Comparison of ENCODE assay signal across 1 cellular context in the genomic region with DNA sequence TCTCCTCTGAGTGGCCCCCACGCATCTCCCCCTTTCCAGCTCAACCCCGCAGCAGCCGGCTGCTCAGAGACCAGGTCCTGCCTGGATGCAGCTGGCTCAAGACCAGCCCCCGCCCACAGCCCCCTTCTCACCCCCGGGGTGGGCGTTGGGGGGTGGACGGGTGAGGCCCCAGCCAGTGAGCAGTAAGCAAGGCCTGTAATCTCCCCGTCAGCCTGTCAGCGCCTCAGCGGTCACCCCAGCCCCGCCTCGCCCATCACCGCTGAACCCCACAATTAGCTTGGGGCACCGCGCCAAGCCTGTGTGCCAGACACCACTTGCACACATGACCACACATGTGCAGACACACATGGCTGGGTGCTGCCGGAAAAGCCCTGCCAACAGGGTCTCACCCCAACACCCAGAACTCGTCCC.
TF ChIP-seq lines count a peak whose summit lies in the region.

No MANE protein-coding gene starts in this region.

TF ChIP-seq in GM12878, 131 proteins besides CTCF, POLR2A, EP300 and RAD21 (continued from another document):
- TF ChIP-seq, protein P1, sequence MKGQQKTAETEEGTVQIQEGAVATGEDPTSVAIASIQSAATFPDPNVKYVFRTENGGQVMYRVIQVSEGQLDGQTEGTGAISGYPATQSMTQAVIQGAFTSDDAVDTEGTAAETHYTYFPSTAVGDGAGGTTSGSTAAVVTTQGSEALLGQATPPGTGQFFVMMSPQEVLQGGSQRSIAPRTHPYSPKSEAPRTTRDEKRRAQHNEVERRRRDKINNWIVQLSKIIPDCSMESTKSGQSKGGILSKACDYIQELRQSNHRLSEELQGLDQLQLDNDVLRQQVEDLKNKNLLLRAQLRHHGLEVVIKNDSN (IDR thresholded peaks at IDR 0.05; ENCODE audit: borderline replicate concordance, extremely low read length, insufficient read depth, low read depth, low read length), result no peak
- TF ChIP-seq, protein P2, sequence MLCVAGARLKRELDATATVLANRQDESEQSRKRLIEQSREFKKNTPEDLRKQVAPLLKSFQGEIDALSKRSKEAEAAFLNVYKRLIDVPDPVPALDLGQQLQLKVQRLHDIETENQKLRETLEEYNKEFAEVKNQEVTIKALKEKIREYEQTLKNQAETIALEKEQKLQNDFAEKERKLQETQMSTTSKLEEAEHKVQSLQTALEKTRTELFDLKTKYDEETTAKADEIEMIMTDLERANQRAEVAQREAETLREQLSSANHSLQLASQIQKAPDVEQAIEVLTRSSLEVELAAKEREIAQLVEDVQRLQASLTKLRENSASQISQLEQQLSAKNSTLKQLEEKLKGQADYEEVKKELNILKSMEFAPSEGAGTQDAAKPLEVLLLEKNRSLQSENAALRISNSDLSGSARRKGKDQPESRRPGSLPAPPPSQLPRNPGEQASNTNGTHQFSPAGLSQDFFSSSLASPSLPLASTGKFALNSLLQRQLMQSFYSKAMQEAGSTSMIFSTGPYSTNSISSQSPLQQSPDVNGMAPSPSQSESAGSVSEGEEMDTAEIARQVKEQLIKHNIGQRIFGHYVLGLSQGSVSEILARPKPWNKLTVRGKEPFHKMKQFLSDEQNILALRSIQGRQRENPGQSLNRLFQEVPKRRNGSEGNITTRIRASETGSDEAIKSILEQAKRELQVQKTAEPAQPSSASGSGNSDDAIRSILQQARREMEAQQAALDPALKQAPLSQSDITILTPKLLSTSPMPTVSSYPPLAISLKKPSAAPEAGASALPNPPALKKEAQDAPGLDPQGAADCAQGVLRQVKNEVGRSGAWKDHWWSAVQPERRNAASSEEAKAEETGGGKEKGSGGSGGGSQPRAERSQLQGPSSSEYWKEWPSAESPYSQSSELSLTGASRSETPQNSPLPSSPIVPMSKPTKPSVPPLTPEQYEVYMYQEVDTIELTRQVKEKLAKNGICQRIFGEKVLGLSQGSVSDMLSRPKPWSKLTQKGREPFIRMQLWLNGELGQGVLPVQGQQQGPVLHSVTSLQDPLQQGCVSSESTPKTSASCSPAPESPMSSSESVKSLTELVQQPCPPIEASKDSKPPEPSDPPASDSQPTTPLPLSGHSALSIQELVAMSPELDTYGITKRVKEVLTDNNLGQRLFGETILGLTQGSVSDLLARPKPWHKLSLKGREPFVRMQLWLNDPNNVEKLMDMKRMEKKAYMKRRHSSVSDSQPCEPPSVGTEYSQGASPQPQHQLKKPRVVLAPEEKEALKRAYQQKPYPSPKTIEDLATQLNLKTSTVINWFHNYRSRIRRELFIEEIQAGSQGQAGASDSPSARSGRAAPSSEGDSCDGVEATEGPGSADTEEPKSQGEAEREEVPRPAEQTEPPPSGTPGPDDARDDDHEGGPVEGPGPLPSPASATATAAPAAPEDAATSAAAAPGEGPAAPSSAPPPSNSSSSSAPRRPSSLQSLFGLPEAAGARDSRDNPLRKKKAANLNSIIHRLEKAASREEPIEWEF (IDR thresholded peaks at IDR 0.05; ENCODE audit: insufficient replicate concordance, low read depth, low read length), result no peak
- no peak for TF ChIP-seq JUND (IDR thresholded peaks at IDR 0.05; ENCODE audit: low read depth, low read length)
- TF ChIP-seq, protein P3, sequence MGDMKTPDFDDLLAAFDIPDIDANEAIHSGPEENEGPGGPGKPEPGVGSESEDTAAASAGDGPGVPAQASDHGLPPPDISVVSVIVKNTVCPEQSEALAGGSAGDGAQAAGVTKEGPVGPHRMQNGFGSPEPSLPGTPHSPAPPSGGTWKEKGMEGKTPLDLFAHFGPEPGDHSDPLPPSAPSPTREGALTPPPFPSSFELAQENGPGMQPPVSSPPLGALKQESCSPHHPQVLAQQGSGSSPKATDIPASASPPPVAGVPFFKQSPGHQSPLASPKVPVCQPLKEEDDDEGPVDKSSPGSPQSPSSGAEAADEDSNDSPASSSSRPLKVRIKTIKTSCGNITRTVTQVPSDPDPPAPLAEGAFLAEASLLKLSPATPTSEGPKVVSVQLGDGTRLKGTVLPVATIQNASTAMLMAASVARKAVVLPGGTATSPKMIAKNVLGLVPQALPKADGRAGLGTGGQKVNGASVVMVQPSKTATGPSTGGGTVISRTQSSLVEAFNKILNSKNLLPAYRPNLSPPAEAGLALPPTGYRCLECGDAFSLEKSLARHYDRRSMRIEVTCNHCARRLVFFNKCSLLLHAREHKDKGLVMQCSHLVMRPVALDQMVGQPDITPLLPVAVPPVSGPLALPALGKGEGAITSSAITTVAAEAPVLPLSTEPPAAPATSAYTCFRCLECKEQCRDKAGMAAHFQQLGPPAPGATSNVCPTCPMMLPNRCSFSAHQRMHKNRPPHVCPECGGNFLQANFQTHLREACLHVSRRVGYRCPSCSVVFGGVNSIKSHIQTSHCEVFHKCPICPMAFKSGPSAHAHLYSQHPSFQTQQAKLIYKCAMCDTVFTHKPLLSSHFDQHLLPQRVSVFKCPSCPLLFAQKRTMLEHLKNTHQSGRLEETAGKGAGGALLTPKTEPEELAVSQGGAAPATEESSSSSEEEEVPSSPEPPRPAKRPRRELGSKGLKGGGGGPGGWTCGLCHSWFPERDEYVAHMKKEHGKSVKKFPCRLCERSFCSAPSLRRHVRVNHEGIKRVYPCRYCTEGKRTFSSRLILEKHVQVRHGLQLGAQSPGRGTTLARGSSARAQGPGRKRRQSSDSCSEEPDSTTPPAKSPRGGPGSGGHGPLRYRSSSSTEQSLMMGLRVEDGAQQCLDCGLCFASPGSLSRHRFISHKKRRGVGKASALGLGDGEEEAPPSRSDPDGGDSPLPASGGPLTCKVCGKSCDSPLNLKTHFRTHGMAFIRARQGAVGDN (IDR thresholded peaks at IDR 0.05), result peak; percentile 32; the same call in 1 of the 2 replicates
